In genomic region chr5:137616046-137616445, GRCh38 we compare ENCODE assay signal across 17 cellular contexts.
"Had no signal": no experiment of that assay in that cellular context is flagged by ENCODE, and none has a peak within 500 bp of the region (broad histone marks: within the 10 kb centered on the region; RNA-seq: fewer than 3 reads in every experiment).

No MANE protein-coding gene starts in this region.

- H3K36me3 ChIP-seq: gastrocnemius medialis, lower lobe of right lung, neutrophil had no signal

- DNase-seq: effector CD8-positive, alpha-beta T cell; gastrocnemius medialis; glutamatergic neuron; left ventricle myocardium inferior; lower lobe of right lung; naive thymus-derived CD4-positive, alpha-beta T cell; nephron progenitor cell; psoas muscle; small intestine; stimulated activated CD4-positive, alpha-beta T cell treated with anti-CD3 and anti-CD28 coated beads, Interleukin-12 subunit alpha, Interleukin-12 subunit beta, amount 100 ng/mL, for 4 hours; stimulated activated naive CD4-positive, alpha-beta T cell; stomach; substantia nigra; trophoblast cell had no signal

- H3K4me3 ChIP-seq: coronary artery, gastrocnemius medialis, left ventricle myocardium inferior, lower lobe of right lung, psoas muscle, stomach had no signal

- H3K9me3 ChIP-seq: gastrocnemius medialis, left ventricle myocardium inferior, lower lobe of right lung, neutrophil, psoas muscle, stomach had no signal

- ATAC-seq: esophagus mucosa; gastrocnemius medialis; lower lobe of right lung; naive thymus-derived CD4-positive, alpha-beta T cell; psoas muscle had no signal

- H3K27ac ChIP-seq: coronary artery, gastrocnemius medialis, left ventricle myocardium inferior, lower lobe of right lung, neutrophil, psoas muscle, stomach had no signal

- H3K27me3 ChIP-seq: gastrocnemius medialis, neutrophil had no signal
